Comparison of ENCODE assay signal across 8 cellular contexts in genomic region chr11:61680622-61681191, GRCh38. TPM values are rescaled to one million over a fixed set of nuclear protein-coding genes. Genes with fewer than 3 reads are reported as not detected.
DNase-seq lines count a peak whose midpoint lies in the region; ATAC-seq lines count a peak whose summit lies in the region.

No MANE protein-coding gene starts in this region.

- peaks cover 3% of the 10 kb centered on the region for H3K4me1 Mint-ChIP-seq in activated naive CD8-positive, alpha-beta T cell treated with anti-CD3 and anti-CD28 coated beads for 36 hours
- peaks cover 4 to 19% of the 10 kb centered on the region in 2 donors for H3K4me1 Mint-ChIP-seq in stimulated activated naive B cell treated with anti-CD40 and anti-IgM and Interleukin-4, amounts not matched to agents 10 μg/mL and 1 μg/mL and 100 μg/mL, for 72 hours

- H3K27ac ChIP-seq in iPS-20b (ENCODE audit: low read length), result no peak overlapping the region

- H3K4me3 Mint-ChIP-seq in activated naive CD8-positive, alpha-beta T cell treated with anti-CD3 and anti-CD28 coated beads for 36 hours, result peak overlapping the region; percentile 54
- H3K4me3 Mint-ChIP-seq in stimulated activated naive B cell treated with anti-CD40 and anti-IgM and Interleukin-4, amounts not matched to agents 10 μg/mL and 1 μg/mL and 100 μg/mL, for 72 hours, result peak overlapping the region; percentile 77 to 86

- H3K27ac Mint-ChIP-seq in activated naive CD8-positive, alpha-beta T cell treated with anti-CD3 and anti-CD28 coated beads for 36 hours, result no peak overlapping the region
- H3K27ac Mint-ChIP-seq in stimulated activated naive B cell treated with anti-CD40 and anti-IgM and Interleukin-4, amounts not matched to agents 10 μg/mL and 1 μg/mL and 100 μg/mL, for 72 hours, result no peak overlapping the region

- H3K27me3 ChIP-seq in iPS-20b (ENCODE audit: insufficient read depth, low read length), result peaks cover 21% of the 10 kb centered on the region

- DNase-seq in NCI-H748 (lab: John Stamatoyannopoulos, UW; ENCODE audit: unreplicated experiment) (peak; percentile 52), NCI-H748 treated with DMSO at 0.1 percent for 48 hours (lab: John Stamatoyannopoulos, UW) (no peak), NCI-H526 treated with DMSO at 0.1 percent for 48 hours (lab: John Stamatoyannopoulos, UW) (no peak), NCI-H128 (lab: John Stamatoyannopoulos, UW; ENCODE audit: unreplicated experiment) (no peak)
- no peak for DNase-seq in activated naive CD8-positive, alpha-beta T cell treated with anti-CD3 and anti-CD28 coated beads for 36 hours
- DNase-seq in stimulated activated naive B cell treated with anti-CD40 and anti-IgM and Interleukin-4, amounts not matched to agents 10 μg/mL and 1 μg/mL and 100 μg/mL, for 72 hours, result no peak

- peak overlapping the region; percentile 52; the same call in 1 of the 2 replicates for H3K4me3 ChIP-seq in iPS-20b (ENCODE audit: low read length)

- no peak overlapping the region for H3K9ac ChIP-seq in iPS-20b (ENCODE audit: low read depth, low read length)

- no peaks in the 10 kb centered on the region for H3K36me3 Mint-ChIP-seq in activated naive CD8-positive, alpha-beta T cell treated with anti-CD3 and anti-CD28 coated beads for 36 hours
- no peaks in the 10 kb centered on the region for H3K36me3 Mint-ChIP-seq in stimulated activated naive B cell treated with anti-CD40 and anti-IgM and Interleukin-4, amounts not matched to agents 10 μg/mL and 1 μg/mL and 100 μg/mL, for 72 hours

- 0 out of 2 replicates have a peak, but pooled peaks cover 4% of the 10 kb centered on the region for H3K4me1 ChIP-seq in iPS-20b (ENCODE audit: insufficient read depth, low read length)

- no peaks in the 10 kb centered on the region for H3K9me3 Mint-ChIP-seq in activated naive CD8-positive, alpha-beta T cell treated with anti-CD3 and anti-CD28 coated beads for 36 hours
- H3K9me3 Mint-ChIP-seq in stimulated activated naive B cell treated with anti-CD40 and anti-IgM and Interleukin-4, amounts not matched to agents 10 μg/mL and 1 μg/mL and 100 μg/mL, for 72 hours, result no peaks in the 10 kb centered on the region

- no peaks in the 10 kb centered on the region for H3K36me3 ChIP-seq in iPS-20b (ENCODE audit: insufficient read depth, low read depth, low read length)

- ATAC-seq in stimulated activated naive B cell treated with anti-CD40 and anti-IgM and Interleukin-4, amounts not matched to agents 10 μg/mL and 1 μg/mL and 100 μg/mL, for 72 hours (replicated peaks), result no peak
- no peak for ATAC-seq in HG02970 (IDR thresholded peaks at IDR 0.05; ENCODE audit: low FRiP score, unreplicated experiment)

- H3K27me3 Mint-ChIP-seq in activated naive CD8-positive, alpha-beta T cell treated with anti-CD3 and anti-CD28 coated beads for 36 hours, result peaks cover 4% of the 10 kb centered on the region
- peaks cover 18 to 28% of the 10 kb centered on the region in 2 donors for H3K27me3 Mint-ChIP-seq in stimulated activated naive B cell treated with anti-CD40 and anti-IgM and Interleukin-4, amounts not matched to agents 10 μg/mL and 1 μg/mL and 100 μg/mL, for 72 hours

- H3K9me3 ChIP-seq in iPS-20b (ENCODE audit: insufficient read depth, low read depth, low read length), result no peaks in the 10 kb centered on the region

RNA-seq across cellular contexts. Expression of gene DAGLA, which starts 0.5 kb away (rescaled TPM):
- under 1 TPM; 0.12 to 0.22 TPM for total RNA-seq in activated naive CD8-positive, alpha-beta T cell treated with anti-CD3 and anti-CD28 coated beads for 36 hours
